ENCODE assay signal across 8 cellular contexts in the genomic region with DNA sequence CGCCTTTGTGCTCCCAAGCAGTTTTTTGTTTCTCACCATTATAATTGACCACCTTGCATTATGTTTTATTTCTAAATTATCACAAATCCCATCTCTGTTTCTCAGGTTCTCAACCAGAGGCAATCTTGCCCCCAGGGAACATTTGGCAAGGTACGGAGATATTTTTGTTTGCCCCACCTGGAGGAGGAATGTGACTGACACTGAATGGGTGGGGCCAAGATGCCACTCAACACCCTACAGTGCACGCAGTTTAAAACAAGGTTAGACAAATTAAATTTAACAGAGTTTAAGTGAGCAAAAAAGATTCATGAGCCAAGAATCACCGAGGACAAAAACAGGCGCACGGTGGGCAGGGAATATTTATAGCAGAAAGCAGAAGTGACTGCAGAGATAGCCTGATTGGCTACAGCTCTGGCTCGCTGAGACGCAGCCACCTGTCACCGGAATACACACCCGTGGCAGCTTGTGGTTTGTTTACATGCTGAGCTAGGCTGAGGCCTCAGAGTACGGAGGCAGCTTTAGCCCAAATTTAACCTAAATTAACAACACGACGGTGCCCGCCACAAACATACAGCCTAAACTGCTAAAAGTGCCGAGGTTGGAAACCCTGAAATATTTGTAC.
DNase-seq lines count a peak whose midpoint lies in the region; ATAC-seq, FAIRE-seq and TF ChIP-seq lines count a peak whose summit lies in the region.

No MANE protein-coding gene starts in this region.

- peak; percentile 97 for ATAC-seq in GM21576 (IDR thresholded peaks at IDR 0.05; ENCODE audit: unreplicated experiment)
- peak; percentile 96 for ATAC-seq in stimulated activated memory B cell treated with anti-CD40 and anti-IgM and Interleukin-4, amounts not matched to agents 10 μg/mL and 1 μg/mL and 100 μg/mL, for 72 hours
- no peak for ATAC-seq in omental fat pad (ENCODE audit: low FRiP score)

- no peak overlapping the region for H3K4me3 ChIP-seq in ovary

- no peaks in the 10 kb centered on the region for H3K9me3 ChIP-seq in ovary

- H3K27me3 ChIP-seq in ovary = no peaks in the 10 kb centered on the region

- DNase-seq in GM12892 (ENCODE audit: insufficient read length) (peak; percentile 43), KG1 (lab: John Stamatoyannopoulos, UW) (peak; percentile 34), cerebellar nuclear complex (lab: John Stamatoyannopoulos, UW) (peak; percentile 66 to 79), omental fat pad (ENCODE audit: low spot score) (no peak), ovary (no peak)
- DNase-seq in T-helper 2 cell treated with Interferon-gamma antibody and Interleukin-4, amounts not matched to agents 5 μg/mL and 100 μg/mL, for 36 hours (ENCODE audit: low spot score) = peak; percentile 44

- peaks cover 23% of the 10 kb centered on the region for H3K4me1 Mint-ChIP-seq in T-helper 2 cell treated with Interferon-gamma antibody and Interleukin-4, amounts not matched to agents 5 μg/mL and 100 μg/mL, for 36 hours (ENCODE audit: low read depth)
- peaks cover 48% of the 10 kb centered on the region for H3K4me1 Mint-ChIP-seq in stimulated activated memory B cell treated with anti-CD40 and anti-IgM and Interleukin-4, amounts not matched to agents 10 μg/mL and 1 μg/mL and 100 μg/mL, for 72 hours

- H3K36me3 ChIP-seq in ovary = no peaks in the 10 kb centered on the region

- FAIRE-seq in GM12892 (lab: Jason Lieb, UNC) = peak; percentile 27

- TF ChIP-seq POLR2A in GM12892 (IDR thresholded peaks at IDR 0.05; ENCODE audit: low read depth, low read length) (no peak), ovary (IDR thresholded peaks at IDR 0.05) (no peak)

- intact Hi-C loops in ovary (cut with DNase I) = no loop called here

- H3K4me3 Mint-ChIP-seq in T-helper 2 cell treated with Interferon-gamma antibody and Interleukin-4, amounts not matched to agents 5 μg/mL and 100 μg/mL, for 36 hours = peak overlapping the region; percentile 83
- H3K4me3 Mint-ChIP-seq in stimulated activated memory B cell treated with anti-CD40 and anti-IgM and Interleukin-4, amounts not matched to agents 10 μg/mL and 1 μg/mL and 100 μg/mL, for 72 hours = peak overlapping the region; percentile 78

- no peak for TF ChIP-seq EP300 in ovary (IDR thresholded peaks at IDR 0.05)

- H3K36me3 Mint-ChIP-seq in T-helper 2 cell treated with Interferon-gamma antibody and Interleukin-4, amounts not matched to agents 5 μg/mL and 100 μg/mL, for 36 hours (ENCODE audit: low read depth) = no peaks in the 10 kb centered on the region
- H3K36me3 Mint-ChIP-seq in stimulated activated memory B cell treated with anti-CD40 and anti-IgM and Interleukin-4, amounts not matched to agents 10 μg/mL and 1 μg/mL and 100 μg/mL, for 72 hours = no peaks in the 10 kb centered on the region

- no peaks in the 10 kb centered on the region for H3K9me3 Mint-ChIP-seq in T-helper 2 cell treated with Interferon-gamma antibody and Interleukin-4, amounts not matched to agents 5 μg/mL and 100 μg/mL, for 36 hours
- H3K9me3 Mint-ChIP-seq in stimulated activated memory B cell treated with anti-CD40 and anti-IgM and Interleukin-4, amounts not matched to agents 10 μg/mL and 1 μg/mL and 100 μg/mL, for 72 hours = no peaks in the 10 kb centered on the region

- 50 to 56% (median 53%) methylated on average over 15 of the region's 15 CpGs for WGBS in ovary, 3 donors

- H3K27ac ChIP-seq in ovary = no peak overlapping the region

- H3K27me3 Mint-ChIP-seq in T-helper 2 cell treated with Interferon-gamma antibody and Interleukin-4, amounts not matched to agents 5 μg/mL and 100 μg/mL, for 36 hours (ENCODE audit: low read depth) = peaks cover 4% of the 10 kb centered on the region
- H3K27me3 Mint-ChIP-seq in stimulated activated memory B cell treated with anti-CD40 and anti-IgM and Interleukin-4, amounts not matched to agents 10 μg/mL and 1 μg/mL and 100 μg/mL, for 72 hours = no peaks in the 10 kb centered on the region

- peak overlapping the region; percentile 87 for H3K27ac Mint-ChIP-seq in T-helper 2 cell treated with Interferon-gamma antibody and Interleukin-4, amounts not matched to agents 5 μg/mL and 100 μg/mL, for 36 hours
- peak overlapping the region; percentile 86 for H3K27ac Mint-ChIP-seq in stimulated activated memory B cell treated with anti-CD40 and anti-IgM and Interleukin-4, amounts not matched to agents 10 μg/mL and 1 μg/mL and 100 μg/mL, for 72 hours

- TF ChIP-seq CTCF in omental fat pad (IDR thresholded peaks at IDR 0.05) (no peak), ovary (IDR thresholded peaks at IDR 0.05) (no peak)

- no peaks in the 10 kb centered on the region for H3K4me1 ChIP-seq in ovary (ENCODE audit: insufficient read depth)

Comparison
In these comparisons a context has a peak if more than half of its experiments do, and no peak if none do; other contexts are left out.
1. DNase-seq: peak in GM12892 (single experiment), KG1 (single experiment), T-helper 2 cell treated with Interferon-gamma antibody and Interleukin-4, amounts not matched to agents 5 μg/mL and 100 μg/mL, for 36 hours (single experiment) and cerebellar nuclear complex (2 of 2); none in omental fat pad (single experiment) and ovary (0 of 5).